ENCODE assay signal across 1 cellular context in the genomic region with DNA sequence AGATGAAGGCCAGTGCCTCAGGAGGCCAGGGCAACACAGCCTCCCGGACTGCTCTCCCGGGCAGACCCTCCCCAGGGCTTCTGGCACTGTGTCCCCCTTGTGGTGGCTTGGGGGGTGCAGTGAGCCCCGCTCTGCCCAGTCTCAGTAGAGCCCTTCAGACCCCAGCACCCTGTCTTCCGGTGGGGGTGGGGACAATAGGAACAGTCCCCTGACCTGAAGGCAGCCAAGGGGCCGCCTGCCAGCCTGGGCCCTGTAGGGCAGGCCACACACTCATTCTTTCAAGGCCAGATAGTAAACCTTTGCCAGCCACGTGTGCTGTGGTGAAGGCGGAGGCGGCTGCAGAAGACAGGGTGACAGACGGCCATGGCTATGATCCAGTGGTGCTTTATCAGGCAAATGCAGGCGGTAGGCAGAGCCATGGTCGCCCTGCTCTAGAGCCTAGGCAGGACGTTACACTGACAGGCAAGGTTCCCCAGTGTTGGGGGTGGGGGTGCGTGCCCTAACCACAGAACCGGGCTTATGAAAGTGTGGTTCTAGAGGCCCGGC.
TF ChIP-seq lines count a peak whose summit lies in the region.

No MANE protein-coding gene starts in this region.

TF ChIP-seq in K562, 482 proteins besides CTCF, POLR2A, EP300 and RAD21 (continued from another document and continues in another):
- TF ChIP-seq, protein P1, sequence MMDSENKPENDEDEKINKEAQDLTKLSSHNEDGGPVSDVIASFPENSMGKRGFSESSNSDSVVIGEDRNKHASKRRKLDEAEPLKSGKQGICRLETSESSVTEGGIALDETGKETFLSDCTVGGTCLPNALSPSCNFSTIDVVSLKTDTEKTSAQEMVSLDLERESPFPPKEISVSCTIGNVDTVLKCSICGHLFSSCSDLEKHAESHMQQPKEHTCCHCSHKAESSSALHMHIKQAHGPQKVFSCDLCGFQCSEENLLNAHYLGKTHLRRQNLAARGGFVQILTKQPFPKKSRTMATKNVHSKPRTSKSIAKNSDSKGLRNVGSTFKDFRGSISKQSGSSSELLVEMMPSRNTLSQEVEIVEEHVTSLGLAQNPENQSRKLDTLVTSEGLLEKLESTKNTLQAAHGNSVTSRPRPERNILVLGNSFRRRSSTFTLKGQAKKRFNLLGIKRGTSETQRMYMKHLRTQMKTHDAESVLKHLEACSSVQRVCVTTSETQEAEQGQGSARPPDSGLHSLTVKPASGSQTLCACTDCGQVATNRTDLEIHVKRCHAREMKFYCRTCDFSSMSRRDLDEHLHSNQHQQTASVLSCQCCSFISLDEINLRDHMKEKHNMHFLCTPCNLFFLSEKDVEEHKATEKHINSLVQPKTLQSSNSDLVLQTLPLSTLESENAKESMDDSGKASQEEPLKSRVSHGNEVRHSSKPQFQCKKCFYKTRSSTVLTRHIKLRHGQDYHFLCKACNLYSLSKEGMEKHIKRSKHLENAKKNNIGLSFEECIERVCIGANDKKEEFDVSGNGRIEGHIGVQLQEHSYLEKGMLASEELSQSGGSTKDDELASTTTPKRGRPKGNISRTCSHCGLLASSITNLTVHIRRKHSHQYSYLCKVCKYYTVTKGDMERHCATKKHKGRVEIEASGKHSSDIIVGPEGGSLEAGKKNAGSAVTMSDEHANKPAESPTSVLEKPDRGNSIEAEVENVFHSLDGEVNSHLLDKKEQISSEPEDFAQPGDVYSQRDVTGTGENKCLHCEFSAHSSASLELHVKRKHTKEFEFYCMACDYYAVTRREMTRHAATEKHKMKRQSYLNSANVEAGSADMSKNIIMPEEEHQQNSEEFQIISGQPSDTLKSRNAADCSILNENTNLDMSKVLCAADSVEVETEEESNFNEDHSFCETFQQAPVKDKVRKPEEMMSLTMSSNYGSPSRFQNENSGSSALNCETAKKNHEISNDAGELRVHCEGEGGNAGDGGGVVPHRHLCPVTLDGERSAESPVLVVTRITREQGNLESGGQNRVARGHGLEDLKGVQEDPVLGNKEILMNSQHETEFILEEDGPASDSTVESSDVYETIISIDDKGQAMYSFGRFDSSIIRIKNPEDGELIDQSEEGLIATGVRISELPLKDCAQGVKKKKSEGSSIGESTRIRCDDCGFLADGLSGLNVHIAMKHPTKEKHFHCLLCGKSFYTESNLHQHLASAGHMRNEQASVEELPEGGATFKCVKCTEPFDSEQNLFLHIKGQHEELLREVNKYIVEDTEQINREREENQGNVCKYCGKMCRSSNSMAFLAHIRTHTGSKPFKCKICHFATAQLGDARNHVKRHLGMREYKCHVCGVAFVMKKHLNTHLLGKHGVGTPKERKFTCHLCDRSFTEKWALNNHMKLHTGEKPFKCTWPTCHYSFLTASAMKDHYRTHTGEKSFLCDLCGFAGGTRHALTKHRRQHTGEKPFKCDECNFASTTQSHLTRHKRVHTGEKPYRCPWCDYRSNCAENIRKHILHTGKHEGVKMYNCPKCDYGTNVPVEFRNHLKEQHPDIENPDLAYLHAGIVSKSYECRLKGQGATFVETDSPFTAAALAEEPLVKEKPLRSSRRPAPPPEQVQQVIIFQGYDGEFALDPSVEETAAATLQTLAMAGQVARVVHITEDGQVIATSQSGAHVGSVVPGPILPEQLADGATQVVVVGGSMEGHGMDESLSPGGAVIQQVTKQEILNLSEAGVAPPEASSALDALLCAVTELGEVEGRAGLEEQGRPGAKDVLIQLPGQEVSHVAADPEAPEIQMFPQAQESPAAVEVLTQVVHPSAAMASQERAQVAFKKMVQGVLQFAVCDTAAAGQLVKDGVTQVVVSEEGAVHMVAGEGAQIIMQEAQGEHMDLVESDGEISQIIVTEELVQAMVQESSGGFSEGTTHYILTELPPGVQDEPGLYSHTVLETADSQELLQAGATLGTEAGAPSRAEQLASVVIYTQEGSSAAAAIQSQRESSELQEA (IDR thresholded peaks at IDR 0.05; ENCODE audit: low read depth) = no peak
- peak in 2 of 3 experiments; percentile 45 to 61 for TF ChIP-seq YY1 (IDR thresholded peaks at IDR 0.05; ENCODE audit: borderline replicate concordance in 1 of 3, control insufficient read depth in 1 of 3, extremely low read depth in 1 of 3, insufficient read depth in 3 of 3, insufficient read length in 1 of 3, insufficient replicate concordance in 2 of 3, low read depth in 1 of 3, low read length in 2 of 3)
- TF ChIP-seq POLR2AphosphoS5 (IDR thresholded peaks at IDR 0.05; ENCODE audit: control insufficient read depth, insufficient read depth, low read depth, low read length) = peak; percentile 71; the same call in 1 of the 2 replicates
- peak; percentile 61 for TF ChIP-seq ZKSCAN1 (IDR thresholded peaks at IDR 0.05; ENCODE audit: low read depth, low read length)
- TF ChIP-seq, protein P2, sequence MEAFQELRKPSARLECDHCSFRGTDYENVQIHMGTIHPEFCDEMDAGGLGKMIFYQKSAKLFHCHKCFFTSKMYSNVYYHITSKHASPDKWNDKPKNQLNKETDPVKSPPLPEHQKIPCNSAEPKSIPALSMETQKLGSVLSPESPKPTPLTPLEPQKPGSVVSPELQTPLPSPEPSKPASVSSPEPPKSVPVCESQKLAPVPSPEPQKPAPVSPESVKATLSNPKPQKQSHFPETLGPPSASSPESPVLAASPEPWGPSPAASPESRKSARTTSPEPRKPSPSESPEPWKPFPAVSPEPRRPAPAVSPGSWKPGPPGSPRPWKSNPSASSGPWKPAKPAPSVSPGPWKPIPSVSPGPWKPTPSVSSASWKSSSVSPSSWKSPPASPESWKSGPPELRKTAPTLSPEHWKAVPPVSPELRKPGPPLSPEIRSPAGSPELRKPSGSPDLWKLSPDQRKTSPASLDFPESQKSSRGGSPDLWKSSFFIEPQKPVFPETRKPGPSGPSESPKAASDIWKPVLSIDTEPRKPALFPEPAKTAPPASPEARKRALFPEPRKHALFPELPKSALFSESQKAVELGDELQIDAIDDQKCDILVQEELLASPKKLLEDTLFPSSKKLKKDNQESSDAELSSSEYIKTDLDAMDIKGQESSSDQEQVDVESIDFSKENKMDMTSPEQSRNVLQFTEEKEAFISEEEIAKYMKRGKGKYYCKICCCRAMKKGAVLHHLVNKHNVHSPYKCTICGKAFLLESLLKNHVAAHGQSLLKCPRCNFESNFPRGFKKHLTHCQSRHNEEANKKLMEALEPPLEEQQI (IDR thresholded peaks at IDR 0.05) = no peak
- TF ChIP-seq STAT5B (CRISPR knock-in tag; IDR thresholded peaks at IDR 0.05) = no peak
- TF ChIP-seq, protein P3, sequence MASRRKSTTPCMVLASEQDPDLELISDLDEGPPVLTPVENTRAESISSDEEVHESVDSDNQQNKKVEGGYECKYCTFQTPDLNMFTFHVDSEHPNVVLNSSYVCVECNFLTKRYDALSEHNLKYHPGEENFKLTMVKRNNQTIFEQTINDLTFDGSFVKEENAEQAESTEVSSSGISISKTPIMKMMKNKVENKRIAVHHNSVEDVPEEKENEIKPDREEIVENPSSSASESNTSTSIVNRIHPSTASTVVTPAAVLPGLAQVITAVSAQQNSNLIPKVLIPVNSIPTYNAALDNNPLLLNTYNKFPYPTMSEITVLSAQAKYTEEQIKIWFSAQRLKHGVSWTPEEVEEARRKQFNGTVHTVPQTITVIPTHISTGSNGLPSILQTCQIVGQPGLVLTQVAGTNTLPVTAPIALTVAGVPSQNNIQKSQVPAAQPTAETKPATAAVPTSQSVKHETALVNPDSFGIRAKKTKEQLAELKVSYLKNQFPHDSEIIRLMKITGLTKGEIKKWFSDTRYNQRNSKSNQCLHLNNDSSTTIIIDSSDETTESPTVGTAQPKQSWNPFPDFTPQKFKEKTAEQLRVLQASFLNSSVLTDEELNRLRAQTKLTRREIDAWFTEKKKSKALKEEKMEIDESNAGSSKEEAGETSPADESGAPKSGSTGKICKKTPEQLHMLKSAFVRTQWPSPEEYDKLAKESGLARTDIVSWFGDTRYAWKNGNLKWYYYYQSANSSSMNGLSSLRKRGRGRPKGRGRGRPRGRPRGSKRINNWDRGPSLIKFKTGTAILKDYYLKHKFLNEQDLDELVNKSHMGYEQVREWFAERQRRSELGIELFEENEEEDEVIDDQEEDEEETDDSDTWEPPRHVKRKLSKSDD (conservative IDR thresholded peaks at IDR 0.05; ENCODE audit: low read length) = no peak
- no peak for TF ChIP-seq CC2D1A (IDR thresholded peaks at IDR 0.05)
- no peak for TF ChIP-seq SRSF9 (IDR thresholded peaks at IDR 0.05; ENCODE audit: borderline replicate concordance, low read depth, low read length)
- TF ChIP-seq DPF2 (IDR thresholded peaks at IDR 0.05) = peak; percentile 75
- no peak for TF ChIP-seq FOSL1 (tag; conservative IDR thresholded peaks at IDR 0.05)
- no peak for TF ChIP-seq CHD2 (IDR thresholded peaks at IDR 0.05; ENCODE audit: low read depth, low read length)
- TF ChIP-seq, protein P4, sequence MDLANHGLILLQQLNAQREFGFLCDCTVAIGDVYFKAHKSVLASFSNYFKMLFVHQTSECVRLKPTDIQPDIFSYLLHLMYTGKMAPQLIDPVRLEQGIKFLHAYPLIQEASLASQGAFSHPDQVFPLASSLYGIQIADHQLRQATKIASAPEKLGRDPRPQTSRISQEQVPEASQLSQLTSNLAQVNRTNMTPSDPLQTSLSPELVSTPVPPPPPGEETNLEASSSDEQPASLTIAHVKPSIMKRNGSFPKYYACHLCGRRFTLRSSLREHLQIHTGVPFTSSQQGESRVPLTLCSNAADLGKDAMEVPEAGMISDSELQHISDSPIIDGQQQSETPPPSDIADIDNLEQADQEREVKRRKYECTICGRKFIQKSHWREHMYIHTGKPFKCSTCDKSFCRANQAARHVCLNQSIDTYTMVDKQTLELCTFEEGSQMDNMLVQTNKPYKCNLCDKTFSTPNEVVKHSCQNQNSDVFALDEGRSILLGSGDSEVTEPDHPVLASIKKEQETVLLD (IDR thresholded peaks at IDR 0.05) = peak; percentile 37; the same call in 1 of the 2 replicates
- no peak for TF ChIP-seq GATAD2B (IDR thresholded peaks at IDR 0.05; ENCODE audit: borderline replicate concordance)
- TF ChIP-seq, protein P5, sequence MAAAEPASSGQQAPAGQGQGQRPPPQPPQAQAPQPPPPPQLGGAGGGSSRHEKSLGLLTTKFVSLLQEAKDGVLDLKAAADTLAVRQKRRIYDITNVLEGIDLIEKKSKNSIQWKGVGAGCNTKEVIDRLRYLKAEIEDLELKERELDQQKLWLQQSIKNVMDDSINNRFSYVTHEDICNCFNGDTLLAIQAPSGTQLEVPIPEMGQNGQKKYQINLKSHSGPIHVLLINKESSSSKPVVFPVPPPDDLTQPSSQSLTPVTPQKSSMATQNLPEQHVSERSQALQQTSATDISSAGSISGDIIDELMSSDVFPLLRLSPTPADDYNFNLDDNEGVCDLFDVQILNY (CRISPR knock-in tag; IDR thresholded peaks at IDR 0.05) = no peak
- no peak for TF ChIP-seq KDM5B (IDR thresholded peaks at IDR 0.05; ENCODE audit: insufficient replicate concordance, low read depth, low read length)
- TF ChIP-seq, protein P6, sequence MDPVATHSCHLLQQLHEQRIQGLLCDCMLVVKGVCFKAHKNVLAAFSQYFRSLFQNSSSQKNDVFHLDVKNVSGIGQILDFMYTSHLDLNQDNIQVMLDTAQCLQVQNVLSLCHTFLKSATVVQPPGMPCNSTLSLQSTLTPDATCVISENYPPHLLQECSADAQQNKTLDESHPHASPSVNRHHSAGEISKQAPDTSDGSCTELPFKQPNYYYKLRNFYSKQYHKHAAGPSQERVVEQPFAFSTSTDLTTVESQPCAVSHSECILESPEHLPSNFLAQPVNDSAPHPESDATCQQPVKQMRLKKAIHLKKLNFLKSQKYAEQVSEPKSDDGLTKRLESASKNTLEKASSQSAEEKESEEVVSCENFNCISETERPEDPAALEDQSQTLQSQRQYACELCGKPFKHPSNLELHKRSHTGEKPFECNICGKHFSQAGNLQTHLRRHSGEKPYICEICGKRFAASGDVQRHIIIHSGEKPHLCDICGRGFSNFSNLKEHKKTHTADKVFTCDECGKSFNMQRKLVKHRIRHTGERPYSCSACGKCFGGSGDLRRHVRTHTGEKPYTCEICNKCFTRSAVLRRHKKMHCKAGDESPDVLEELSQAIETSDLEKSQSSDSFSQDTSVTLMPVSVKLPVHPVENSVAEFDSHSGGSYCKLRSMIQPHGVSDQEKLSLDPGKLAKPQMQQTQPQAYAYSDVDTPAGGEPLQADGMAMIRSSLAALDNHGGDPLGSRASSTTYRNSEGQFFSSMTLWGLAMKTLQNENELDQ (CRISPR knock-in tag; IDR thresholded peaks at IDR 0.05; ENCODE audit: borderline replicate concordance) = no peak
- TF ChIP-seq SRF (CRISPR knock-in tag; IDR thresholded peaks at IDR 0.05) = no peak
- TF ChIP-seq, protein P7, sequence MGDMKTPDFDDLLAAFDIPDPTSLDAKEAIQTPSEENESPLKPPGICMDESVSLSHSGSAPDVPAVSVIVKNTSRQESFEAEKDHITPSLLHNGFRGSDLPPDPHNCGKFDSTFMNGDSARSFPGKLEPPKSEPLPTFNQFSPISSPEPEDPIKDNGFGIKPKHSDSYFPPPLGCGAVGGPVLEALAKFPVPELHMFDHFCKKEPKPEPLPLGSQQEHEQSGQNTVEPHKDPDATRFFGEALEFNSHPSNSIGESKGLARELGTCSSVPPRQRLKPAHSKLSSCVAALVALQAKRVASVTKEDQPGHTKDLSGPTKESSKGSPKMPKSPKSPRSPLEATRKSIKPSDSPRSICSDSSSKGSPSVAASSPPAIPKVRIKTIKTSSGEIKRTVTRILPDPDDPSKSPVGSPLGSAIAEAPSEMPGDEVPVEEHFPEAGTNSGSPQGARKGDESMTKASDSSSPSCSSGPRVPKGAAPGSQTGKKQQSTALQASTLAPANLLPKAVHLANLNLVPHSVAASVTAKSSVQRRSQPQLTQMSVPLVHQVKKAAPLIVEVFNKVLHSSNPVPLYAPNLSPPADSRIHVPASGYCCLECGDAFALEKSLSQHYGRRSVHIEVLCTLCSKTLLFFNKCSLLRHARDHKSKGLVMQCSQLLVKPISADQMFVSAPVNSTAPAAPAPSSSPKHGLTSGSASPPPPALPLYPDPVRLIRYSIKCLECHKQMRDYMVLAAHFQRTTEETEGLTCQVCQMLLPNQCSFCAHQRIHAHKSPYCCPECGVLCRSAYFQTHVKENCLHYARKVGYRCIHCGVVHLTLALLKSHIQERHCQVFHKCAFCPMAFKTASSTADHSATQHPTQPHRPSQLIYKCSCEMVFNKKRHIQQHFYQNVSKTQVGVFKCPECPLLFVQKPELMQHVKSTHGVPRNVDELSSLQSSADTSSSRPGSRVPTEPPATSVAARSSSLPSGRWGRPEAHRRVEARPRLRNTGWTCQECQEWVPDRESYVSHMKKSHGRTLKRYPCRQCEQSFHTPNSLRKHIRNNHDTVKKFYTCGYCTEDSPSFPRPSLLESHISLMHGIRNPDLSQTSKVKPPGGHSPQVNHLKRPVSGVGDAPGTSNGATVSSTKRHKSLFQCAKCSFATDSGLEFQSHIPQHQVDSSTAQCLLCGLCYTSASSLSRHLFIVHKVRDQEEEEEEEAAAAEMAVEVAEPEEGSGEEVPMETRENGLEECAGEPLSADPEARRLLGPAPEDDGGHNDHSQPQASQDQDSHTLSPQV (IDR thresholded peaks at IDR 0.05) = peak; percentile 67
- TF ChIP-seq BCOR (IDR thresholded peaks at IDR 0.05) = peak; percentile 35; the same call in 1 of the 2 replicates
- TF ChIP-seq TCF7L2 (IDR thresholded peaks at IDR 0.05; ENCODE audit: low read depth, low read length) = no peak
- no peak for TF ChIP-seq CEBPG (CRISPR knock-in tag; IDR thresholded peaks at IDR 0.05)
- no peak for TF ChIP-seq CEBPG (tag; conservative IDR thresholded peaks at IDR 0.05 in 1 of 2, IDR thresholded peaks at IDR 0.05 in 1 of 2)
- TF ChIP-seq, protein P8, sequence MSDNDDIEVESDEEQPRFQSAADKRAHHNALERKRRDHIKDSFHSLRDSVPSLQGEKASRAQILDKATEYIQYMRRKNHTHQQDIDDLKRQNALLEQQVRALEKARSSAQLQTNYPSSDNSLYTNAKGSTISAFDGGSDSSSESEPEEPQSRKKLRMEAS (CRISPR knock-in tag; IDR thresholded peaks at IDR 0.05) = peak; percentile 92
- no peak for TF ChIP-seq HDAC2 (IDR thresholded peaks at IDR 0.05)
- TF ChIP-seq TARDBP (IDR thresholded peaks at IDR 0.05) = no peak
- peak; percentile 73 for TF ChIP-seq EGR1 (conservative IDR thresholded peaks at IDR 0.05)
- TF ChIP-seq STAT5A (IDR thresholded peaks at IDR 0.05; ENCODE audit: borderline replicate concordance, low read length) = 0 out of 2 replicates have a peak, but pooled peaks have one; percentile 28
- no peak for TF ChIP-seq SRSF3 (IDR thresholded peaks at IDR 0.05; ENCODE audit: insufficient read depth, low read length)
